Comparison of ENCODE assay signal across 11 cellular contexts in genomic region chr10:62726142-62726541, GRCh38.
DNase-seq lines count a peak whose midpoint lies in the region; ATAC-seq, FAIRE-seq and TF ChIP-seq lines count a peak whose summit lies in the region.
"Had no signal": no experiment of that assay in that cellular context is flagged by ENCODE, and none has a peak within 500 bp of the region (broad histone marks: within the 10 kb centered on the region; RNA-seq: fewer than 3 reads in every experiment).

No MANE protein-coding gene starts in this region.

- TF ChIP-seq CTCF in OCI-LY3 (IDR thresholded peaks at IDR 0.05; ENCODE audit: low read depth, low read length) (no peak), HepG2 (CRISPR knock-in tag; IDR thresholded peaks at IDR 0.05) (no peak)

- H4K8ac ChIP-seq in trophoblast cell (ENCODE audit: low read depth, low read length): no peak overlapping the region

- H3K79me1 ChIP-seq in trophoblast cell (ENCODE audit: low read length): no peaks in the 10 kb centered on the region

- no peak overlapping the region for H3K18ac ChIP-seq in trophoblast cell (ENCODE audit: low read length)

- H3K4me2 ChIP-seq in OCI-LY3 (ENCODE audit: low read length): peak overlapping the region; percentile 49
- H3K4me2 ChIP-seq in HepG2 (ENCODE audit: low read depth, low read length): no peak overlapping the region
- no peak overlapping the region for H3K4me2 ChIP-seq in trophoblast cell (ENCODE audit: low read length)

- no peak for TF ChIP-seq POLR2A in HepG2 (IDR thresholded peaks at IDR 0.05; ENCODE audit: insufficient read depth in 1 of 2, low read depth in 2 of 2, low read length in 2 of 2)

- TF ChIP-seq EP300 in HepG2 (IDR thresholded peaks at IDR 0.05; ENCODE audit: low read depth in 2 of 2, low read length in 2 of 2) (no peak), HepG2 (CRISPR knock-in tag; IDR thresholded peaks at IDR 0.05; ENCODE audit: borderline replicate concordance) (no peak)

- H3K4me3 ChIP-seq in OCI-LY3 (ENCODE audit: low read length) (0 out of 2 replicates have a peak overlapping the region, but pooled peaks have one; percentile 13), HepG2 (replicated peaks in 1 of 3; ENCODE audit: insufficient read depth in 1 of 3, low read depth in 2 of 3, low read length in 3 of 3) (no peak overlapping the region), trophoblast cell (ENCODE audit: low read depth, low read length) (no peak overlapping the region)
- H3K4me3 ChIP-seq: heart right ventricle, right lobe of liver had no signal

- DNase-seq in stimulated activated CD4-positive, alpha-beta T cell treated with anti-CD3 and anti-CD28 coated beads, Interleukin-15, amount 100 ng/mL, for 24 hours: peak; percentile 80
- no peak for DNase-seq in left cardiac atrium
- no peak for DNase-seq in HepG2 (ENCODE audit: low spot score)
- DNase-seq in trophoblast cell: no peak
- DNase-seq in NCI-H146 (lab: John Stamatoyannopoulos, UW): no peak
- DNase-seq: heart right ventricle, NCI-H1436 treated with DMSO at 0.1 percent for 48 hours, right lobe of liver had no signal

- intact Hi-C loops in left cardiac atrium (cut with DNase I) (no loop called here), HepG2 (cut with micrococcal nuclease; ENCODE audit: unreplicated experiment) (no loop called here)

- peak; percentile 94 for ATAC-seq in GM18519 (IDR thresholded peaks at IDR 0.05; ENCODE audit: low FRiP score, unreplicated experiment)
- peak; percentile 92 for ATAC-seq in GM21717 (IDR thresholded peaks at IDR 0.05; ENCODE audit: unreplicated experiment)
- no peak for ATAC-seq in left cardiac atrium
- no peak for ATAC-seq in HepG2
- ATAC-seq: heart right ventricle, right lobe of liver had no signal

- no peak overlapping the region for H4K91ac ChIP-seq in trophoblast cell (ENCODE audit: low read depth, low read length)

- no TSS peak for BruUV-seq in HepG2 (replicated peaks; lab: Mats Ljungman, UMichigan)

- no peak overlapping the region for H2BK120ac ChIP-seq in trophoblast cell (ENCODE audit: insufficient read depth, low read length, poor library complexity)

- H3K23ac ChIP-seq in trophoblast cell (ENCODE audit: low read length): no peak overlapping the region

- H3K79me2 ChIP-seq in OCI-LY3 (ENCODE audit: low read length): no peaks in the 10 kb centered on the region
- H3K79me2 ChIP-seq in HepG2 (ENCODE audit: insufficient read depth, low read length): no peaks in the 10 kb centered on the region
- no peaks in the 10 kb centered on the region for H3K79me2 ChIP-seq in trophoblast cell (ENCODE audit: control insufficient read depth, insufficient read depth, low read length, poor library complexity)

- H4K20me1 ChIP-seq in OCI-LY3 (ENCODE audit: insufficient read depth, low read length) (no peaks in the 10 kb centered on the region), HepG2 (ENCODE audit: insufficient read depth, low read length) (no peaks in the 10 kb centered on the region)

- FAIRE-seq in HepG2 (lab: Jason Lieb, UNC): no peak

- H2BK5ac ChIP-seq in trophoblast cell (ENCODE audit: low read depth, low read length, poor library complexity): no peak overlapping the region

- CTCF ChIA-PET in HepG2 (lab: Yijun Ruan, JAX; ENCODE audit: low intra/inter-chr PET ratio, low total read pairs): no interaction called here

- H3K4me1 ChIP-seq in OCI-LY3 (ENCODE audit: low read length) (peaks cover 25% of the 10 kb centered on the region), HepG2 (ENCODE audit: insufficient read depth, low read length) (no peaks in the 10 kb centered on the region), trophoblast cell (ENCODE audit: control insufficient read depth in 1 of 2, insufficient read depth in 2 of 2, low read length in 2 of 2) (no peaks in the 10 kb centered on the region)
- H3K4me1 ChIP-seq: right lobe of liver had no signal

- in situ Hi-C loops in HepG2 (cut with HindIII; ENCODE audit: extremely low pct_ligation_motif_present, low pct_unique_long_range_greater_than_20kb): no loop called here

- no peak overlapping the region for H2AK5ac ChIP-seq in trophoblast cell (ENCODE audit: low read length)

- no peak overlapping the region for H4K12ac ChIP-seq in trophoblast cell (ENCODE audit: low read depth, low read length)

- POLR2A ChIA-PET in HepG2 (lab: Yijun Ruan, JAX): no interaction called here

- H3K27me3 ChIP-seq in OCI-LY3 (ENCODE audit: low read depth, low read length): no peaks in the 10 kb centered on the region
- H3K27me3 ChIP-seq in HepG2 (ENCODE audit: control insufficient read depth in 1 of 2, insufficient read depth in 2 of 2, low read length in 2 of 2): peaks cover 0 to 4% of the 10 kb centered on the region in 2 experiments; a peak in 2 of 5 replicates
- H3K27me3 ChIP-seq in trophoblast cell (ENCODE audit: insufficient read depth, low read length): no peaks in the 10 kb centered on the region
- H3K27me3 ChIP-seq: right lobe of liver had no signal

- H3K14ac ChIP-seq in trophoblast cell (ENCODE audit: low read length): no peak overlapping the region

- TF ChIP-seq RAD21 in HepG2 (CRISPR knock-in tag; IDR thresholded peaks at IDR 0.05): no peak

- 3% methylated on average over 3 of the region's 5 CpGs for WGBS in HepG2 (ENCODE audit: low lambda C conversion rate)
- no CpG with 5 or more reads among the region's 5 CpGs for WGBS in trophoblast cell (ENCODE audit: extremely low coverage, insufficient coverage, insufficient read length)

- H3K9ac ChIP-seq in OCI-LY3 (ENCODE audit: low read length) (no peak overlapping the region), HepG2 (ENCODE audit: insufficient read depth, low read depth, low read length) (no peak overlapping the region), trophoblast cell (ENCODE audit: low read length) (no peak overlapping the region)

- H2BK12ac ChIP-seq in trophoblast cell (ENCODE audit: low read length): no peak overlapping the region

- no peaks in the 10 kb centered on the region for H3K36me3 ChIP-seq in OCI-LY3 (replicated peaks; ENCODE audit: low read depth, low read length)
- no peaks in the 10 kb centered on the region for H3K36me3 ChIP-seq in HepG2 (replicated peaks in 1 of 2; ENCODE audit: control insufficient read depth in 1 of 2, insufficient read depth in 2 of 2, low read length in 2 of 2)
- no peaks in the 10 kb centered on the region for H3K36me3 ChIP-seq in trophoblast cell (ENCODE audit: control insufficient read depth in 1 of 2, insufficient read depth in 2 of 2, low read length in 2 of 2)
- H3K36me3 ChIP-seq: heart right ventricle, right lobe of liver had no signal

- H2AFZ ChIP-seq in OCI-LY3 (ENCODE audit: low read depth, low read length) (no peak overlapping the region; the same call in 1 of the 2 replicates), HepG2 (ENCODE audit: low read length) (no peak overlapping the region), trophoblast cell (ENCODE audit: insufficient read depth, low read length, poor library complexity) (no peak overlapping the region)

- no peak overlapping the region for H3K27ac ChIP-seq in OCI-LY3 (ENCODE audit: low read length)
- no peak overlapping the region for H3K27ac ChIP-seq in HepG2 (ENCODE audit: extremely low read length, insufficient read depth, low read length)
- no peak overlapping the region for H3K27ac ChIP-seq in trophoblast cell (ENCODE audit: low read depth, low read length)
- H3K27ac ChIP-seq: heart right ventricle, right lobe of liver had no signal

- no peaks in the 10 kb centered on the region for H3K9me3 ChIP-seq in OCI-LY3 (ENCODE audit: insufficient read depth, low read length)
- no peaks in the 10 kb centered on the region for H3K9me3 ChIP-seq in HepG2 (ENCODE audit: low read length)
- peaks cover 3% of the 10 kb centered on the region for H3K9me3 ChIP-seq in trophoblast cell (ENCODE audit: insufficient read depth, low read depth, low read length)
- H3K9me3 ChIP-seq: heart right ventricle, right lobe of liver had no signal

- no peak overlapping the region for H3K4ac ChIP-seq in trophoblast cell (ENCODE audit: low read depth, low read length)

TF ChIP-seq in HepG2, 621 proteins besides CTCF, POLR2A, EP300 and RAD21 (continues in another document):
- TF ChIP-seq ZNF570 (CRISPR knock-in tag; IDR thresholded peaks at IDR 0.05; ENCODE audit: borderline replicate concordance): no peak
- no peak for TF ChIP-seq HNF4A (CRISPR knock-in tag; IDR thresholded peaks at IDR 0.05)
- no peak for TF ChIP-seq ZNF790 (CRISPR knock-in tag; IDR thresholded peaks at IDR 0.05; ENCODE audit: borderline replicate concordance)
- TF ChIP-seq STAT6 (CRISPR knock-in tag; IDR thresholded peaks at IDR 0.05; ENCODE audit: borderline replicate concordance): no peak
- no peak for TF ChIP-seq KMT2B (CRISPR knock-in tag; IDR thresholded peaks at IDR 0.05)
- TF ChIP-seq TFDP2 (CRISPR knock-in tag; IDR thresholded peaks at IDR 0.05): no peak
- TF ChIP-seq HDAC6 (IDR thresholded peaks at IDR 0.05; ENCODE audit: low read depth, low read length): no peak
- no peak for TF ChIP-seq ZNF850 (CRISPR knock-in tag; conservative IDR thresholded peaks at IDR 0.05)

Comparison
In these comparisons a context has a peak if more than half of its experiments do, and no peak if none do; other contexts are left out.
1. ATAC-seq: peak in GM18519 (single experiment) and GM21717 (single experiment); none in left cardiac atrium (0 of 2) and HepG2 (single experiment).